Comparison of ENCODE assay signal across 1 cellular context in the genomic region with DNA sequence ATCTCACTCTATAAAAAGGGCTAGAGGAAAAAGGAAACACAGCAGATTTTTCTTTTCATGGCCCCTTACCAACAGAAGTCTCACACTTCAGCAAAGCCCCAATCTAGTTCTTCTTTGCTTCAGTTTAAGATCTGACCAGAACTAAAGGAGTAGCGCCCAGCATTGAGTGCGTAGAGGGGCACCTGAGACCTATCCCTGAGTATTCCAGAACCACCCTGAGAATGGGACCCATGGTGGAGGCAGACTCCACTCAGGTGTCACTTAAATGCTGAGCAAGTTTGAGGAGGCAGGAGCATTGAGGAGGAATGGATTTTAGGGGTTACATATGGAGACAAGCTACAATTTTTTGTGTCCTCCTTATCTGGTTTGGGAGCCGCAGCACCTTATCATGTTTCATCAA.
TF ChIP-seq lines count a peak whose summit lies in the region.

No MANE protein-coding gene starts in this region.

TF ChIP-seq in H1, 55 proteins besides CTCF, POLR2A, EP300 and RAD21:
- no peak for TF ChIP-seq JUND (IDR thresholded peaks at IDR 0.05; ENCODE audit: low read length)
- TF ChIP-seq RNF2 (IDR thresholded peaks at IDR 0.05; ENCODE audit: borderline replicate concordance, low read depth, low read length, missing control alignments, poor library complexity, severe bottlenecking), result peak; percentile 55
- no peak for TF ChIP-seq TBP (IDR thresholded peaks at IDR 0.05; ENCODE audit: low read depth, low read length)
